Comparison of ENCODE assay signal across 1 cellular context in the genomic region with DNA sequence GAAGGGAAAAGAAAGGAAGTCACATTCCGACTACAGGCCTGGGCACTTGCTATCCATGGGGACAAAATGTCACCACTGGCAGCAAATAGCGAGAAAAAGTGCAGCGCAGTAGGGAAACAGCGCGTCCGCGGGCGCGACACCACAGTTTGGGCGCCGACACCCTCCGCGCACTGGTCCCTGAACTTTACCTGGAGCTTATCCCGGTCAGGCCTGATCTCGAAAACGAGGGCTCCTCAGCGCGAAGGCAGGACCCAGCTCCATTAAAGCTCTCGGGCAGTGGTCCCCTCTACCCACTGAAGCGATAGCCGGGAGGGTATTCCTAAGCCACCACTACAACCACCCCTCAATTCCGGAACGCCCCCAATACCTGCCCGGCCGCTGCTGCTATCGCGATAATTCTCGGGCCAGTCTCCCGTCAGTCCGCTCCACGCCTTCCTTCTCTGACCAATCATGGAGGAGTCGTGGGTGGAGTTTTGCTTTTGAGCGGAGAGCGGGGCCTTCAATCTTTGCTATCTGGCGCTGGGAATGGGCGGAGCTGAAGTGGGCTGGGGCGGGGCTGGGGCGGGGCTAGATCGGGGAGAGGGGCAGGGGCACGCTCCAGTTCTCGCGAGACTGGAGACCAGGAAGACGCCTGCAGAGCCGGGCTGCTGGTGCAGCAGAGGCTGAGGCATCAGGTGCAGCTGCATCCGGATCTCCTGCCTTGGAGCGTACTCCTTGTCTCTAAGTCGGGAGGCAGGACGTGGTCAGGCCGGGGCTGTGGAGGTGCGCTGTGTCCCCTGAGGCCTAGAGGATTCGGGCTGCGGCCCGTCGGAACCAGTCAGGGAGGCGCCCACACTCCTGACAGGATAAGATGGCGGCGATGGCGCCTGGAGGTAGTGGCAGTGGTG.
TF ChIP-seq lines count a peak whose summit lies in the region.

A gene with protein sequence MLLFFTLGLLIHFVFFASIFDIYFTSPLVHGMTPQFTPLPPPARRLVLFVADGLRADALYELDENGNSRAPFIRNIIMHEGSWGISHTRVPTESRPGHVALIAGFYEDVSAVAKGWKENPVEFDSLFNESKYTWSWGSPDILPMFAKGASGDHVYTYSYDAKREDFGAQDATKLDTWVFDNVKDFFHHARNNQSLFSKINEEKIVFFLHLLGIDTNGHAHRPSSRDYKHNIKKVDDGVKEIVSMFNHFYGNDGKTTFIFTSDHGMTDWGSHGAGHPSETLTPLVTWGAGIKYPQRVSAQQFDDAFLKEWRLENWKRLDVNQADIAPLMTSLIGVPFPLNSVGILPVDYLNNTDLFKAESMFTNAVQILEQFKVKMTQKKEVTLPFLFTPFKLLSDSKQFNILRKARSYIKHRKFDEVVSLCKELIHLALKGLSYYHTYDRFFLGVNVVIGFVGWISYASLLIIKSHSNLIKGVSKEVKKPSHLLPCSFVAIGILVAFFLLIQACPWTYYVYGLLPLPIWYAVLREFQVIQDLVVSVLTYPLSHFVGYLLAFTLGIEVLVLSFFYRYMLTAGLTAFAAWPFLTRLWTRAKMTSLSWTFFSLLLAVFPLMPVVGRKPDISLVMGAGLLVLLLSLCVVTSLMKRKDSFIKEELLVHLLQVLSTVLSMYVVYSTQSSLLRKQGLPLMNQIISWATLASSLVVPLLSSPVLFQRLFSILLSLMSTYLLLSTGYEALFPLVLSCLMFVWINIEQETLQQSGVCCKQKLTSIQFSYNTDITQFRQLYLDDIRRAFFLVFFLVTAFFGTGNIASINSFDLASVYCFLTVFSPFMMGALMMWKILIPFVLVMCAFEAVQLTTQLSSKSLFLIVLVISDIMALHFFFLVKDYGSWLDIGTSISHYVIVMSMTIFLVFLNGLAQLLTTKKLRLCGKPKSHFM (minus strand): TSS at position 401 of the 887 bp plus-strand sequence. CDS start 25,703 bp downstream, outside the sequence.
A gene with protein sequence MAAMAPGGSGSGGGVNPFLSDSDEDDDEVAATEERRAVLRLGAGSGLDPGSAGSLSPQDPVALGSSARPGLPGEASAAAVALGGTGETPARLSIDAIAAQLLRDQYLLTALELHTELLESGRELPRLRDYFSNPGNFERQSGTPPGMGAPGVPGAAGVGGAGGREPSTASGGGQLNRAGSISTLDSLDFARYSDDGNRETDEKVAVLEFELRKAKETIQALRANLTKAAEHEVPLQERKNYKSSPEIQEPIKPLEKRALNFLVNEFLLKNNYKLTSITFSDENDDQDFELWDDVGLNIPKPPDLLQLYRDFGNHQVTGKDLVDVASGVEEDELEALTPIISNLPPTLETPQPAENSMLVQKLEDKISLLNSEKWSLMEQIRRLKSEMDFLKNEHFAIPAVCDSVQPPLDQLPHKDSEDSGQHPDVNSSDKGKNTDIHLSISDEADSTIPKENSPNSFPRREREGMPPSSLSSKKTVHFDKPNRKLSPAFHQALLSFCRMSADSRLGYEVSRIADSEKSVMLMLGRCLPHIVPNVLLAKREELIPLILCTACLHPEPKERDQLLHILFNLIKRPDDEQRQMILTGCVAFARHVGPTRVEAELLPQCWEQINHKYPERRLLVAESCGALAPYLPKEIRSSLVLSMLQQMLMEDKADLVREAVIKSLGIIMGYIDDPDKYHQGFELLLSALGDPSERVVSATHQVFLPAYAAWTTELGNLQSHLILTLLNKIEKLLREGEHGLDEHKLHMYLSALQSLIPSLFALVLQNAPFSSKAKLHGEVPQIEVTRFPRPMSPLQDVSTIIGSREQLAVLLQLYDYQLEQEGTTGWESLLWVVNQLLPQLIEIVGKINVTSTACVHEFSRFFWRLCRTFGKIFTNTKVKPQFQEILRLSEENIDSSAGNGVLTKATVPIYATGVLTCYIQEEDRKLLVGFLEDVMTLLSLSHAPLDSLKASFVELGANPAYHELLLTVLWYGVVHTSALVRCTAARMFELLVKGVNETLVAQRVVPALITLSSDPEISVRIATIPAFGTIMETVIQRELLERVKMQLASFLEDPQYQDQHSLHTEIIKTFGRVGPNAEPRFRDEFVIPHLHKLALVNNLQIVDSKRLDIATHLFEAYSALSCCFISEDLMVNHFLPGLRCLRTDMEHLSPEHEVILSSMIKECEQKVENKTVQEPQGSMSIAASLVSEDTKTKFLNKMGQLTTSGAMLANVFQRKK (plus strand): TSS at position 600 of the 887 bp plus-strand sequence. CDS start 251 bp downstream, at position 851.

TF ChIP-seq in HepG2, 621 proteins besides CTCF, POLR2A, EP300 and RAD21 (continues in another document):
- TF ChIP-seq EEA1 (CRISPR knock-in tag; IDR thresholded peaks at IDR 0.05; ENCODE audit: borderline replicate concordance) (peak; percentile 65; the same call in 1 of the 2 replicates), ZNF776 (CRISPR knock-in tag; IDR thresholded peaks at IDR 0.05) (peak; percentile 30; the same call in 1 of the 2 replicates), CBX1 (IDR thresholded peaks at IDR 0.05; ENCODE audit: low read depth) (peak; percentile 19), ZNF414 (CRISPR knock-in tag; IDR thresholded peaks at IDR 0.05) (no peak), TCF12 (IDR thresholded peaks at IDR 0.05) (no peak), TCF12 (CRISPR knock-in tag; IDR thresholded peaks at IDR 0.05) (peak; percentile 3; the same call in 1 of the 2 replicates), SIN3B (IDR thresholded peaks at IDR 0.05; ENCODE audit: low read length) (0 out of 2 replicates have a peak, but pooled peaks have one; percentile 22), ZNF777 (CRISPR knock-in tag; IDR thresholded peaks at IDR 0.05) (peak; percentile 50), ZNF543 (CRISPR knock-in tag; IDR thresholded peaks at IDR 0.05) (peak; percentile 62; the same call in 1 of the 2 replicates), HDAC1 (CRISPR knock-in tag; IDR thresholded peaks at IDR 0.05) (peak; percentile 75), ZNF234 (CRISPR knock-in tag; conservative IDR thresholded peaks at IDR 0.05) (0 out of 2 replicates have a peak, but pooled peaks have one; percentile 56), U2AF1 (optimal IDR thresholded peaks at IDR 0.05; ENCODE audit: low read depth, low read length) (peak; percentile 13), ZMAT3 (CRISPR knock-in tag; conservative IDR thresholded peaks at IDR 0.05) (peak; percentile 57; the same call in 1 of the 2 replicates), MED1 (CRISPR knock-in tag; IDR thresholded peaks at IDR 0.05) (peak; percentile 20), ZFP36 (IDR thresholded peaks at IDR 0.05; ENCODE audit: borderline replicate concordance, low read depth, low read length, partially characterized antibody) (no peak), TOPORS (CRISPR knock-in tag; IDR thresholded peaks at IDR 0.05) (peak; percentile 80), IKZF4 (CRISPR knock-in tag; IDR thresholded peaks at IDR 0.05; ENCODE audit: borderline replicate concordance, low read depth, not compliant biosample characterization) (no peak), ZBTB7A (CRISPR knock-in tag; IDR thresholded peaks at IDR 0.05) (no peak; the same call in 1 of the 2 replicates), ZNF704 (CRISPR knock-in tag; IDR thresholded peaks at IDR 0.05; ENCODE audit: borderline replicate concordance) (0 out of 2 replicates have a peak, but pooled peaks have one; percentile 29), THAP9 (CRISPR knock-in tag; IDR thresholded peaks at IDR 0.05; ENCODE audit: borderline replicate concordance) (peak; percentile 87; the same call in 1 of the 2 replicates), ZNF260 (CRISPR knock-in tag; IDR thresholded peaks at IDR 0.05; ENCODE audit: borderline replicate concordance, low read depth) (0 out of 2 replicates have a peak, but pooled peaks have one; percentile 13), ISX (CRISPR knock-in tag; conservative IDR thresholded peaks at IDR 0.05) (0 out of 2 replicates have a peak, but pooled peaks have one; percentile 29), PITX1 (CRISPR knock-in tag; IDR thresholded peaks at IDR 0.05) (peak; percentile 26; the same call in 1 of the 2 replicates), FOXJ3 (CRISPR knock-in tag; IDR thresholded peaks at IDR 0.05; ENCODE audit: borderline replicate concordance) (peak; percentile 11; the same call in 1 of the 2 replicates)
- TF ChIP-seq, protein P1, sequence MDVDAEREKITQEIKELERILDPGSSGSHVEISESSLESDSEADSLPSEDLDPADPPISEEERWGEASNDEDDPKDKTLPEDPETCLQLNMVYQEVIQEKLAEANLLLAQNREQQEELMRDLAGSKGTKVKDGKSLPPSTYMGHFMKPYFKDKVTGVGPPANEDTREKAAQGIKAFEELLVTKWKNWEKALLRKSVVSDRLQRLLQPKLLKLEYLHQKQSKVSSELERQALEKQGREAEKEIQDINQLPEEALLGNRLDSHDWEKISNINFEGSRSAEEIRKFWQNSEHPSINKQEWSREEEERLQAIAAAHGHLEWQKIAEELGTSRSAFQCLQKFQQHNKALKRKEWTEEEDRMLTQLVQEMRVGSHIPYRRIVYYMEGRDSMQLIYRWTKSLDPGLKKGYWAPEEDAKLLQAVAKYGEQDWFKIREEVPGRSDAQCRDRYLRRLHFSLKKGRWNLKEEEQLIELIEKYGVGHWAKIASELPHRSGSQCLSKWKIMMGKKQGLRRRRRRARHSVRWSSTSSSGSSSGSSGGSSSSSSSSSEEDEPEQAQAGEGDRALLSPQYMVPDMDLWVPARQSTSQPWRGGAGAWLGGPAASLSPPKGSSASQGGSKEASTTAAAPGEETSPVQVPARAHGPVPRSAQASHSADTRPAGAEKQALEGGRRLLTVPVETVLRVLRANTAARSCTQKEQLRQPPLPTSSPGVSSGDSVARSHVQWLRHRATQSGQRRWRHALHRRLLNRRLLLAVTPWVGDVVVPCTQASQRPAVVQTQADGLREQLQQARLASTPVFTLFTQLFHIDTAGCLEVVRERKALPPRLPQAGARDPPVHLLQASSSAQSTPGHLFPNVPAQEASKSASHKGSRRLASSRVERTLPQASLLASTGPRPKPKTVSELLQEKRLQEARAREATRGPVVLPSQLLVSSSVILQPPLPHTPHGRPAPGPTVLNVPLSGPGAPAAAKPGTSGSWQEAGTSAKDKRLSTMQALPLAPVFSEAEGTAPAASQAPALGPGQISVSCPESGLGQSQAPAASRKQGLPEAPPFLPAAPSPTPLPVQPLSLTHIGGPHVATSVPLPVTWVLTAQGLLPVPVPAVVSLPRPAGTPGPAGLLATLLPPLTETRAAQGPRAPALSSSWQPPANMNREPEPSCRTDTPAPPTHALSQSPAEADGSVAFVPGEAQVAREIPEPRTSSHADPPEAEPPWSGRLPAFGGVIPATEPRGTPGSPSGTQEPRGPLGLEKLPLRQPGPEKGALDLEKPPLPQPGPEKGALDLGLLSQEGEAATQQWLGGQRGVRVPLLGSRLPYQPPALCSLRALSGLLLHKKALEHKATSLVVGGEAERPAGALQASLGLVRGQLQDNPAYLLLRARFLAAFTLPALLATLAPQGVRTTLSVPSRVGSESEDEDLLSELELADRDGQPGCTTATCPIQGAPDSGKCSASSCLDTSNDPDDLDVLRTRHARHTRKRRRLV (CRISPR knock-in tag; IDR thresholded peaks at IDR 0.05): no peak
- TF ChIP-seq, protein P2, sequence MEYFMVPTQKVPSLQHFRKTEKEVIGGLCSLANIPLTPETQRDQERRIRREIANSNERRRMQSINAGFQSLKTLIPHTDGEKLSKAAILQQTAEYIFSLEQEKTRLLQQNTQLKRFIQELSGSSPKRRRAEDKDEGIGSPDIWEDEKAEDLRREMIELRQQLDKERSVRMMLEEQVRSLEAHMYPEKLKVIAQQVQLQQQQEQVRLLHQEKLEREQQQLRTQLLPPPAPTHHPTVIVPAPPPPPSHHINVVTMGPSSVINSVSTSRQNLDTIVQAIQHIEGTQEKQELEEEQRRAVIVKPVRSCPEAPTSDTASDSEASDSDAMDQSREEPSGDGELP (IDR thresholded peaks at IDR 0.05; ENCODE audit: borderline replicate concordance, low read depth): no peak
- TF ChIP-seq, protein P3, sequence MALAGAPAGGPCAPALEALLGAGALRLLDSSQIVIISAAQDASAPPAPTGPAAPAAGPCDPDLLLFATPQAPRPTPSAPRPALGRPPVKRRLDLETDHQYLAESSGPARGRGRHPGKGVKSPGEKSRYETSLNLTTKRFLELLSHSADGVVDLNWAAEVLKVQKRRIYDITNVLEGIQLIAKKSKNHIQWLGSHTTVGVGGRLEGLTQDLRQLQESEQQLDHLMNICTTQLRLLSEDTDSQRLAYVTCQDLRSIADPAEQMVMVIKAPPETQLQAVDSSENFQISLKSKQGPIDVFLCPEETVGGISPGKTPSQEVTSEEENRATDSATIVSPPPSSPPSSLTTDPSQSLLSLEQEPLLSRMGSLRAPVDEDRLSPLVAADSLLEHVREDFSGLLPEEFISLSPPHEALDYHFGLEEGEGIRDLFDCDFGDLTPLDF (CRISPR knock-in tag; IDR thresholded peaks at IDR 0.05): peak; percentile 36; the same call in 1 of the 2 replicates
- TF ChIP-seq, protein P4, sequence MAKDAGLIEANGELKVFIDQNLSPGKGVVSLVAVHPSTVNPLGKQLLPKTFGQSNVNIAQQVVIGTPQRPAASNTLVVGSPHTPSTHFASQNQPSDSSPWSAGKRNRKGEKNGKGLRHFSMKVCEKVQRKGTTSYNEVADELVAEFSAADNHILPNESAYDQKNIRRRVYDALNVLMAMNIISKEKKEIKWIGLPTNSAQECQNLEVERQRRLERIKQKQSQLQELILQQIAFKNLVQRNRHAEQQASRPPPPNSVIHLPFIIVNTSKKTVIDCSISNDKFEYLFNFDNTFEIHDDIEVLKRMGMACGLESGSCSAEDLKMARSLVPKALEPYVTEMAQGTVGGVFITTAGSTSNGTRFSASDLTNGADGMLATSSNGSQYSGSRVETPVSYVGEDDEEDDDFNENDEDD (CRISPR knock-in tag; IDR thresholded peaks at IDR 0.05; ENCODE audit: borderline replicate concordance): peak; percentile 73; the same call in 1 of the 2 replicates
